In the genomic region with DNA sequence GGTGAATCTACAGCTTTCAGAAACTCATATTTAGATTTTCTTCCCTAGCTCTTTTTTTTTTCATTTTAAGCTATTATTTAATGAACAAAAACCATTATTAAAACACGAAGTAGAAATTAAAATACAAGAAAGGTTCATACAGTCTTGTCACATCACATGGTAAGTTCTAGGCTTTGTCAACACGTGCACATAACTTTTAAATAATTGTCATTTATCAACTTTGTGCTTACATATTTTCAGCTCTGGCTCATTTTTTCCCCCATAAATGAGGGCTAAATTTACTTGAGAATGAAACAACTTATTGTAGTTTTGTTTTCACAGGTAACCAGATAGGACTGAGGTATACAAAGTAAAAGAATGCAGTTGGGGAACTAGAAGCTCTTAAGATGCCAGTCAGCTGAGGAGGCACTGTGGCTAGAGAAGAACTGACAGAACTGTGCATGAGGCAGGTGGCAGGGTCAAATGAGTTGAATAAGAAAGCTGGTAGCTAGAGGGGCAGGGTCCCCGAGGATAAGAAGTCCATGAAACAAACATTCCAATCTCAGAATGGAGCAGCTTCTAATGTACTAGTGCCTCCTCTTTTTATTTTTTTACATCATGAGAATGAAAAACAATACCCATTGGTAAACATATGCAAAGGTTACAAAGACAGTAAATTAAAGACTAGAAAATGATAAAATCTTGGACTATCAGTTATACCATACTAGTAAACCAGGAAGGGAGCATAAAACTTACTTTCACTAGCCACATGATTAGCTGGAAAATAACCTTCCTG, we compare ENCODE assay signal across 9 cellular contexts.
A peak's percentile ranks its signal among the peaks of the same experiment; 100 is the strongest.
DNase-seq lines count a peak whose midpoint lies in the region; ATAC-seq and TF ChIP-seq lines count a peak whose summit lies in the region.
"Had no signal": no experiment of that assay in that cellular context is flagged by ENCODE, and none has a peak within 500 bp of the region (broad histone marks: within the 10 kb centered on the region; RNA-seq: fewer than 3 reads in every experiment).

No MANE protein-coding gene starts in this region.

- POLR2A ChIA-PET in activated CD8-positive, alpha-beta T cell treated with anti-CD3 and anti-CD28 coated beads for 36 hours (lab: Charles Lee) = interaction anchor here (0.8 to 1.4 kb wide), 4 partner anchors 9 to 1050 kb away, joined by 3 to 4 read pairs (median 3); no protein-coding TSS in a partner anchor

- intact Hi-C loops in activated CD8-positive, alpha-beta T cell treated with anti-CD3 and anti-CD28 coated beads for 36 hours (cut with micrococcal nuclease) = loop anchor here (5.0 kb wide), 1 partner anchor 345 kb away; no protein-coding TSS in a partner anchor
- intact Hi-C loops in CD14-positive monocyte (cut with micrococcal nuclease) = no loop called here

- peaks cover 17% of the 10 kb centered on the region for H3K4me1 Mint-ChIP-seq in activated CD8-positive, alpha-beta T cell treated with anti-CD3 and anti-CD28 coated beads for 36 hours (ENCODE audit: low read depth)
- H3K4me1 Mint-ChIP-seq in CD14-positive monocyte = peaks cover 37% of the 10 kb centered on the region

- H3K36me3 Mint-ChIP-seq in activated CD8-positive, alpha-beta T cell treated with anti-CD3 and anti-CD28 coated beads for 36 hours (ENCODE audit: low read depth) = peaks cover 14% of the 10 kb centered on the region
- no peaks in the 10 kb centered on the region for H3K36me3 Mint-ChIP-seq in CD14-positive monocyte

- H3K27me3 Mint-ChIP-seq in activated CD8-positive, alpha-beta T cell treated with anti-CD3 and anti-CD28 coated beads for 36 hours = no peaks in the 10 kb centered on the region
- H3K27me3 Mint-ChIP-seq in CD14-positive monocyte (ENCODE audit: low read depth in 3 of 3) = peaks cover 0 to 2% (median 2%) of the 10 kb centered on the region in 3 donors

- TF ChIP-seq CTCF in GM10266 (IDR thresholded peaks at IDR 0.05; ENCODE audit: control insufficient read depth, insufficient read depth, low read depth, missing control alignments) (no peak), CD14-positive monocyte (IDR thresholded peaks at IDR 0.05) (no peak)
- TF ChIP-seq CTCF in activated CD8-positive, alpha-beta T cell treated with anti-CD3 and anti-CD28 coated beads for 36 hours (IDR thresholded peaks at IDR 0.05) = no peak

- H3K4me3 Mint-ChIP-seq in activated CD8-positive, alpha-beta T cell treated with anti-CD3 and anti-CD28 coated beads for 36 hours = peak overlapping the region; percentile 26
- peak overlapping the region in 1 of 2 donors; percentile 82 for H3K4me3 Mint-ChIP-seq in CD14-positive monocyte

- peak; percentile 11 for DNase-seq in GM10266 (ENCODE audit: extremely low spot score)
- DNase-seq in activated CD8-positive, alpha-beta T cell treated with anti-CD3 and anti-CD28 coated beads for 36 hours = peak; percentile 19
- DNase-seq in SHP77 treated with DMSO at 0.1 percent for 48 hours (lab: John Stamatoyannopoulos, UW) = no peak
- DNase-seq in HuH-7 (ENCODE audit: low spot score) = no peak
- no peak for DNase-seq in cerebellum (ENCODE audit: low spot score)
- no peak for DNase-seq in CD14-positive monocyte (ENCODE audit: low spot score)
- DNase-seq: stimulated activated CD4-positive, alpha-beta T cell treated with anti-CD3 and anti-CD28 coated beads, Interleukin-4, amount 100 ng/mL, for 1 hour had no signal

- CTCF ChIA-PET in activated CD8-positive, alpha-beta T cell treated with anti-CD3 and anti-CD28 coated beads for 36 hours (lab: Charles Lee) = interaction anchor here (0.8 to 1.6 kb wide), 3 partner anchors 10 to 98 kb away, joined by 3 to 4 read pairs (median 3); no protein-coding TSS in a partner anchor

- H3K27ac Mint-ChIP-seq in activated CD8-positive, alpha-beta T cell treated with anti-CD3 and anti-CD28 coated beads for 36 hours = peak overlapping the region; percentile 76
- peak overlapping the region in 1 of 7 donors; percentile 78 for H3K27ac Mint-ChIP-seq in CD14-positive monocyte

- no peaks in the 10 kb centered on the region for H3K9me3 Mint-ChIP-seq in activated CD8-positive, alpha-beta T cell treated with anti-CD3 and anti-CD28 coated beads for 36 hours
- no peaks in the 10 kb centered on the region for H3K9me3 Mint-ChIP-seq in CD14-positive monocyte

- ATAC-seq in GM19463 (IDR thresholded peaks at IDR 0.05; ENCODE audit: unreplicated experiment) = peak; percentile 70
- ATAC-seq in HG03103 (IDR thresholded peaks at IDR 0.05; ENCODE audit: low read depth, unreplicated experiment) = peak; percentile 49
- ATAC-seq in activated CD8-positive, alpha-beta T cell treated with anti-CD3 and anti-CD28 coated beads for 36 hours = peak; percentile 60

Comparison
In these comparisons a context has a peak if more than half of its experiments do, and no peak if none do; other contexts are left out.
1. DNase-seq: peak in GM10266 (single experiment) and activated CD8-positive, alpha-beta T cell treated with anti-CD3 and anti-CD28 coated beads for 36 hours (single experiment); none in SHP77 treated with DMSO at 0.1 percent for 48 hours (single experiment), HuH-7 (single experiment), cerebellum (single experiment) and CD14-positive monocyte (single experiment).
2. Peak in every context shown above with its lines, with median percentiles within 50 percentile points of each other: ATAC-seq.